1 cellular context compared by ENCODE assay signal in genomic region chr17:17347956-17348871, GRCh38.
TF ChIP-seq lines count a peak whose summit lies in the region.

No MANE protein-coding gene starts in this region.

TF ChIP-seq in SK-N-SH, 30 proteins besides CTCF, POLR2A, EP300 and RAD21 (continued from another document):
- TF ChIP-seq REST (IDR thresholded peaks at IDR 0.05; ENCODE audit: low read depth, low read length) (no peak), USF2 (IDR thresholded peaks at IDR 0.05; ENCODE audit: borderline replicate concordance, low read depth, low read length) (no peak), EZH2phosphoT487 (IDR thresholded peaks at IDR 0.05; ENCODE audit: borderline replicate concordance, low read depth) (no peak), FOXM1 (IDR thresholded peaks at IDR 0.05; ENCODE audit: low read depth) (no peak), POLR2AphosphoS5 (IDR thresholded peaks at IDR 0.05; ENCODE audit: low read depth, low read length) (no peak), CHD2 (IDR thresholded peaks at IDR 0.05; ENCODE audit: low read length, partially characterized antibody) (no peak)
